In genomic region chr5:54518146-54519082, GRCh38 we compare ENCODE assay signal across 8 cellular contexts. TPM values are rescaled to one million over a fixed set of nuclear protein-coding genes. Genes with fewer than 3 reads are reported as not detected.
A peak's percentile ranks its signal among the peaks of the same experiment; 100 is the strongest.
DNase-seq lines count a peak whose midpoint lies in the region; ATAC-seq lines count a peak whose summit lies in the region.

No MANE protein-coding gene starts in this region.

- DNase-seq in D341Med (ENCODE audit: low spot score) (peak; percentile 76), Kasumi-1 (lab: John Stamatoyannopoulos, UW) (peak; percentile 34 to 36), medulla oblongata (ENCODE audit: extremely low spot score) (peak; percentile 23), inferior parietal cortex (ENCODE audit: extremely low spot score) (no peak)
- peak; percentile 59 for DNase-seq in activated CD4-positive, alpha-beta T cell treated with anti-CD3 and anti-CD28 coated beads, Interleukin-2, amount 10 ng/mL, durations not matched to agents 7 days and 5 days
- DNase-seq in stimulated activated CD8-positive, alpha-beta memory T cell treated with anti-CD3 and anti-CD28 coated beads, Interleukin-2, amount 100 ng/mL, for 1 hour (ENCODE audit: low read depth in 2 of 2) = peak; percentile 14 to 38

- peak; percentile 30 for ATAC-seq in GM21619 (IDR thresholded peaks at IDR 0.05; ENCODE audit: unreplicated experiment)

- peak overlapping the region; percentile 63 for H3K27ac ChIP-seq in duodenal mucosa (ENCODE audit: low read depth, low read length)

- POLR2A ChIA-PET in activated CD4-positive, alpha-beta T cell treated with anti-CD3 and anti-CD28 coated beads, Interleukin-2, amount 10 ng/mL, durations not matched to agents 7 days and 5 days (lab: Charles Lee) = interaction anchor here (1.2 kb wide), 1 partner anchor 338 kb away, joined by 3 read pairs; no protein-coding TSS in a partner anchor

- peak overlapping the region; percentile 89 to 91 for H3K4me3 ChIP-seq in duodenal mucosa (ENCODE audit: low read depth in 1 of 2, low read length in 2 of 2)

- peak overlapping the region; percentile 73 to 88 for H3K9ac ChIP-seq in duodenal mucosa (ENCODE audit: low read depth in 1 of 2, low read length in 2 of 2)

- no peaks in the 10 kb centered on the region for H3K36me3 ChIP-seq in duodenal mucosa (ENCODE audit: control insufficient read depth in 1 of 2, insufficient read depth in 2 of 2, low read length in 2 of 2)

- H3K4me3 Mint-ChIP-seq in activated CD4-positive, alpha-beta T cell treated with anti-CD3 and anti-CD28 coated beads, Interleukin-2, amount 10 ng/mL, durations not matched to agents 7 days and 5 days = peak overlapping the region; percentile 80

- H3K4me1 Mint-ChIP-seq in activated CD4-positive, alpha-beta T cell treated with anti-CD3 and anti-CD28 coated beads, Interleukin-2, amount 10 ng/mL, durations not matched to agents 7 days and 5 days = peaks cover 52% of the 10 kb centered on the region

- H3K27me3 Mint-ChIP-seq in activated CD4-positive, alpha-beta T cell treated with anti-CD3 and anti-CD28 coated beads, Interleukin-2, amount 10 ng/mL, durations not matched to agents 7 days and 5 days = peaks cover 17% of the 10 kb centered on the region

- peaks cover 34% of the 10 kb centered on the region for H3K36me3 Mint-ChIP-seq in activated CD4-positive, alpha-beta T cell treated with anti-CD3 and anti-CD28 coated beads, Interleukin-2, amount 10 ng/mL, durations not matched to agents 7 days and 5 days (ENCODE audit: low read depth)

- CTCF ChIA-PET in activated CD4-positive, alpha-beta T cell treated with anti-CD3 and anti-CD28 coated beads, Interleukin-2, amount 10 ng/mL, durations not matched to agents 7 days and 5 days (lab: Charles Lee) = interaction anchor here (0.6 to 3.6 kb wide), 42 partner anchors 9 to 628 kb away, joined by 3 to 43 read pairs (median 5); partner anchors contain the start of gene ARL15

- H3K27ac Mint-ChIP-seq in activated CD4-positive, alpha-beta T cell treated with anti-CD3 and anti-CD28 coated beads, Interleukin-2, amount 10 ng/mL, durations not matched to agents 7 days and 5 days = peak overlapping the region; percentile 33

- H3K4me1 ChIP-seq in duodenal mucosa (ENCODE audit: control insufficient read depth in 1 of 2, insufficient read depth in 2 of 2, low read length in 2 of 2) = peaks cover 42 to 50% of the 10 kb centered on the region in 2 donors

- H3K9me3 Mint-ChIP-seq in activated CD4-positive, alpha-beta T cell treated with anti-CD3 and anti-CD28 coated beads, Interleukin-2, amount 10 ng/mL, durations not matched to agents 7 days and 5 days = no peaks in the 10 kb centered on the region

- no peaks in the 10 kb centered on the region for H3K9me3 ChIP-seq in duodenal mucosa (ENCODE audit: control insufficient read depth in 1 of 2, low read length in 2 of 2)

- H3K27me3 ChIP-seq in duodenal mucosa (ENCODE audit: control insufficient read depth in 1 of 2, insufficient read depth in 2 of 2, low read length in 2 of 2) = no peaks in the 10 kb centered on the region

RNA-seq across cellular contexts. Expression of gene SNX18, which starts 0.9 kb away (rescaled TPM):
- 10 to 100 TPM; 19.0 to 19.7 TPM for total RNA-seq in activated CD4-positive, alpha-beta T cell treated with anti-CD3 and anti-CD28 coated beads, Interleukin-2, amount 10 ng/mL, durations not matched to agents 7 days and 5 days
